In the genomic region with DNA sequence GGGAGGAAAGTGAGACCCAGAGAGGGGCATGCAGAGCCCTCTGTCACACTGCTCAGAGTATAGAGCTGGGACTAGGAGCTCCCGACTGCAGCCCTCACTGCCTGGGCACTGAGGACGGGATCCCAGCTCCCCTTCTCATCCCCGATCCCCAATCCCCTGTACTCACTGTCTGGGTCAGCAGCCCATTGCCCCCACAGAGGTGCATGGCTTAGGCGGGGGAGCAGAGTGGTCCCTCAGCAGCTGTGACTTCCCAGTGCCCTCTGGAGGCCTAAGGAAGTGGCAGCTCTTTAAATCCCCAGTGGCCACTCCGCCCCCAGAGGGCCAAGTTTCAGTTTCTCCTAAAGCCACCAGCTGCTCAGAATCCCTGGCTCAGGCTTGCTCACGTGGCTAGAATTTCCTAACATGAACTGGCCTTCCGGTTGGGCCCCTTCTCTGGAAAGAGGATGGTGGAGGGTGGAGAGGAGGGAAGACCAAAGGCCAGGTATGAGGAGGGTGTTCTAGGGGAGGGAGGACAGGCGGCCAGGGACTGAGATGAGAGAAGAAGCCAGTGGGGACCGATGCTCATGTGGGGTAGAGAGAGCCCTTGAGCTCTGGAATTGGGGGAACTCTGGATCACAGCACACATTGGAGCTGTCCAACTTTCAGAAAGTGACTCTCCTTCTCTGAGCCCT, we compare ENCODE assay signal across 8 cellular contexts. TPM values are rescaled to one million over a fixed set of nuclear protein-coding genes. Genes with fewer than 3 reads are reported as not detected.
DNase-seq lines count a peak whose midpoint lies in the region; ATAC-seq and TF ChIP-seq lines count a peak whose summit lies in the region.

BATF2 (minus strand) TSS at position 262 of the 671 bp plus-strand sequence; CDS start at position 205, 57 bp downstream.

- no peaks in the 10 kb centered on the region for H3K9me2 ChIP-seq in OCI-LY1 (ENCODE audit: low read depth, low read length)

- no peak within 1 kb of the TSS for H3K4me2 ChIP-seq in OCI-LY1 (ENCODE audit: low read length)
- H3K4me2 ChIP-seq in smooth muscle cell, result peak within 1 kb of the TSS; percentile 51

- H3K36me3 Mint-ChIP-seq in CD8-positive, alpha-beta memory T cell, result no peaks in the 10 kb centered on the region
- H3K36me3 Mint-ChIP-seq in HFFc6 (ENCODE audit: low read depth), result no peaks in the 10 kb centered on the region

- CTCF ChIA-PET in CD8-positive, alpha-beta memory T cell (lab: Charles Lee), result interaction anchor here (1.3 to 1.7 kb wide), 2 partner anchors 16 to 18 kb away, joined by 3 to 5 read pairs; no protein-coding TSS in a partner anchor

- H3K9me3 ChIP-seq in CD8-positive, alpha-beta memory T cell (ENCODE audit: low read length), result no peaks in the 10 kb centered on the region
- H3K9me3 ChIP-seq in OCI-LY1 (ENCODE audit: low read length), result no peaks in the 10 kb centered on the region
- H3K9me3 ChIP-seq in smooth muscle cell (replicated peaks; ENCODE audit: low read depth), result no peaks in the 10 kb centered on the region

- peaks cover 5 to 12% (median 6%) of the 10 kb centered on the region in 3 donors for H3K4me1 Mint-ChIP-seq in CD8-positive, alpha-beta memory T cell
- H3K4me1 Mint-ChIP-seq in HFFc6 (ENCODE audit: low read depth), result peaks cover 14% of the 10 kb centered on the region

- no peak within 1 kb of the TSS for H3K4me3 Mint-ChIP-seq in CD8-positive, alpha-beta memory T cell
- peak within 1 kb of the TSS; percentile 80 for H3K4me3 Mint-ChIP-seq in HFFc6

- no peaks in the 10 kb centered on the region for H3F3A ChIP-seq in OCI-LY1 (ENCODE audit: insufficient read depth, low read length)
- no peaks in the 10 kb centered on the region for H3F3A ChIP-seq in smooth muscle cell (ENCODE audit: low read depth)

- TF ChIP-seq CTCF in HFFc6 (IDR thresholded peaks at IDR 0.05) (peak; percentile 70), OCI-LY1 (IDR thresholded peaks at IDR 0.05; ENCODE audit: low read length) (peak; percentile 35; the same call in 1 of the 2 replicates), kidney epithelial cell (IDR thresholded peaks at IDR 0.05; ENCODE audit: insufficient read depth, low read length, poor library complexity, severe bottlenecking) (peak; percentile 56), smooth muscle cell (IDR thresholded peaks at IDR 0.05; ENCODE audit: borderline replicate concordance, insufficient read depth, poor library complexity, severe bottlenecking) (no peak)

- POLR2A ChIA-PET in CD8-positive, alpha-beta memory T cell (lab: Charles Lee), result interaction anchor here (0.7 kb wide), 1 partner anchor 16 kb away, joined by 3 read pairs; no protein-coding TSS in a partner anchor

- no peak for ATAC-seq in HG02840 (IDR thresholded peaks at IDR 0.05; ENCODE audit: low FRiP score, unreplicated experiment)
- no peak for ATAC-seq in GM18520 (IDR thresholded peaks at IDR 0.05; ENCODE audit: unreplicated experiment)

- no peak for DNase-seq in CD8-positive, alpha-beta memory T cell
- DNase-seq in HFFc6, result peak; percentile 67
- peak; percentile 77 for DNase-seq in cerebellar cortex (ENCODE audit: low spot score)
- no peak for DNase-seq in kidney epithelial cell (ENCODE audit: low read depth)
- peak; percentile 15 for DNase-seq in smooth muscle cell (lab: John Stamatoyannopoulos, UW; ENCODE audit: unreplicated experiment)

- H3K27me3 Mint-ChIP-seq in CD8-positive, alpha-beta memory T cell, result peaks cover 0 to 8% of the 10 kb centered on the region in 2 donors
- H3K27me3 Mint-ChIP-seq in HFFc6 (ENCODE audit: insufficient read depth), result peaks cover 5% of the 10 kb centered on the region; the same call in 1 of the 2 replicates

- no peaks in the 10 kb centered on the region for H3K9me3 Mint-ChIP-seq in CD8-positive, alpha-beta memory T cell
- no peaks in the 10 kb centered on the region for H3K9me3 Mint-ChIP-seq in HFFc6

- H3K4me3 ChIP-seq in CD8-positive, alpha-beta memory T cell (ENCODE audit: low read length), result no peak within 1 kb of the TSS
- H3K4me3 ChIP-seq in OCI-LY1 (ENCODE audit: low read depth, low read length, poor library complexity, severe bottlenecking) (no peak within 1 kb of the TSS), kidney epithelial cell (ENCODE audit: low read depth, low read length) (no peak within 1 kb of the TSS), smooth muscle cell (no peak within 1 kb of the TSS)

- H3K9ac ChIP-seq in OCI-LY1 (ENCODE audit: low read length), result no peak within 1 kb of the TSS
- H3K9ac ChIP-seq in smooth muscle cell (ENCODE audit: low read depth), result no peak within 1 kb of the TSS

- H3K27ac Mint-ChIP-seq in CD8-positive, alpha-beta memory T cell, result peak within 1 kb of the TSS in 1 of 8 donors; percentile 29
- peak within 1 kb of the TSS; percentile 69 for H3K27ac Mint-ChIP-seq in HFFc6

- H3K27ac ChIP-seq in CD8-positive, alpha-beta memory T cell (ENCODE audit: low read depth, low read length), result peak within 1 kb of the TSS; percentile 35
- H3K27ac ChIP-seq in OCI-LY1 (ENCODE audit: low read depth, low read length, poor library complexity, severe bottlenecking), result no peak within 1 kb of the TSS
- no peak within 1 kb of the TSS for H3K27ac ChIP-seq in smooth muscle cell (ENCODE audit: low read depth)

- WGBS in smooth muscle cell (ENCODE audit: low lambda C conversion rate), result 39% methylated on average over 9 of the region's 9 CpGs

- H4K20me1 ChIP-seq in OCI-LY1 (ENCODE audit: insufficient read depth, low read length), result no peaks in the 10 kb centered on the region
- H4K20me1 ChIP-seq in smooth muscle cell (ENCODE audit: low read depth), result no peaks in the 10 kb centered on the region

- no peak within 1 kb of the TSS for H2AFZ ChIP-seq in OCI-LY1 (ENCODE audit: low read length)
- H2AFZ ChIP-seq in smooth muscle cell (ENCODE audit: low read depth), result peak within 1 kb of the TSS; percentile 24

- peaks cover 9% of the 10 kb centered on the region for H3K4me1 ChIP-seq in CD8-positive, alpha-beta memory T cell (ENCODE audit: insufficient read depth, low read length)
- no peaks in the 10 kb centered on the region for H3K4me1 ChIP-seq in OCI-LY1 (ENCODE audit: insufficient read depth, low read length, severe bottlenecking)
- peaks cover 8% of the 10 kb centered on the region for H3K4me1 ChIP-seq in smooth muscle cell (ENCODE audit: low read depth)

- no peaks in the 10 kb centered on the region for H3K36me3 ChIP-seq in CD8-positive, alpha-beta memory T cell (ENCODE audit: insufficient read depth, low read length)
- H3K36me3 ChIP-seq in OCI-LY1 (ENCODE audit: insufficient read depth, low read length), result no peaks in the 10 kb centered on the region
- H3K36me3 ChIP-seq in kidney epithelial cell (ENCODE audit: control insufficient read depth, insufficient read depth, low read length), result no peaks in the 10 kb centered on the region
- H3K36me3 ChIP-seq in smooth muscle cell (ENCODE audit: low read depth), result no peaks in the 10 kb centered on the region

- H3K79me2 ChIP-seq in OCI-LY1 (ENCODE audit: insufficient read depth, low read length), result no peaks in the 10 kb centered on the region
- no peaks in the 10 kb centered on the region for H3K79me2 ChIP-seq in smooth muscle cell (ENCODE audit: low read depth)

- no peaks in the 10 kb centered on the region for H3K27me3 ChIP-seq in CD8-positive, alpha-beta memory T cell (ENCODE audit: insufficient read depth, low read length, poor library complexity, severe bottlenecking)
- H3K27me3 ChIP-seq in OCI-LY1 (ENCODE audit: insufficient read depth, low read length) (no peaks in the 10 kb centered on the region), kidney epithelial cell (ENCODE audit: control insufficient read depth, insufficient read depth, low read length) (no peaks in the 10 kb centered on the region), smooth muscle cell (ENCODE audit: low read depth) (no peaks in the 10 kb centered on the region)

RNA-seq across cellular contexts. Expression of gene BATF2, which starts in this region (rescaled TPM):
- total RNA-seq in CD8-positive, alpha-beta memory T cell, result under 1 TPM in 1 of 2 experiments, not detected in 1; 0.11 TPM
- not detected for polyA plus RNA-seq in CD8-positive, alpha-beta memory T cell
- under 1 TPM; 0.22 to 0.45 (median 0.36) TPM for total RNA-seq in HFFc6 (2021; fragmentation: NEBNext Ultra II Directional; extraction: Animal tissue kit (Norgen Biotek cat#: 25700))
- 1.1 and 7.3 TPM in 2 replicates for total RNA-seq in kidney epithelial cell
- total RNA-seq in smooth muscle cell, result not detected in 2 replicates
- polyA plus RNA-seq in smooth muscle cell, result 0.41 TPM in 1 of 2 replicates, not detected in the other

Comparison
In these comparisons a context has a peak if more than half of its experiments do, and no peak if none do; other contexts are left out.
1. Peak in DNase-seq in HFFc6; RNA of the gene not detected or under 1 TPM.
2. Peak in DNase-seq and H3K4me2 ChIP-seq in smooth muscle cell; RNA of the gene not detected or under 1 TPM.